Comparison of ENCODE assay signal across 21 cellular contexts in genomic region chr2:205585451-205586045, GRCh38.
DNase-seq lines count a peak whose midpoint lies in the region; ATAC-seq, FAIRE-seq and TF ChIP-seq lines count a peak whose summit lies in the region.
"Had no signal": no experiment of that assay in that cellular context is flagged by ENCODE, and none has a peak within 500 bp of the region (broad histone marks: within the 10 kb centered on the region; RNA-seq: fewer than 3 reads in every experiment).

No MANE protein-coding gene starts in this region.

- H3K9me3 Mint-ChIP-seq in osteocyte (ENCODE audit: unreplicated experiment) = peaks cover 3% of the 10 kb centered on the region
- H3K9me3 Mint-ChIP-seq: HFFc6; T-helper 2 cell treated with Interferon-gamma antibody and Interleukin-4, amounts not matched to agents 5 μg/mL and 100 μg/mL, for 36 hours; WTC11 had no signal

- H3K27ac Mint-ChIP-seq in osteocyte (ENCODE audit: unreplicated experiment) = peak overlapping the region; percentile 66
- H3K27ac Mint-ChIP-seq: HFFc6; T-helper 2 cell treated with Interferon-gamma antibody and Interleukin-4, amounts not matched to agents 5 μg/mL and 100 μg/mL, for 36 hours; WTC11 had no signal

- TF ChIP-seq POLR2A in GM12892 (IDR thresholded peaks at IDR 0.05; ENCODE audit: low read depth, low read length) (no peak), uterus (IDR thresholded peaks at IDR 0.05) (no peak)

- H3K4me1 Mint-ChIP-seq in osteocyte (ENCODE audit: unreplicated experiment) = peaks cover 46% of the 10 kb centered on the region

- DNase-seq in NCI-H146 (lab: John Stamatoyannopoulos, UW) = peak; percentile 86
- DNase-seq in NCI-H69 (lab: John Stamatoyannopoulos, UW) = peak; percentile 89
- peak; percentile 11 for DNase-seq in amniotic epithelial cell (ENCODE audit: low read depth)
- DNase-seq in osteocyte (ENCODE audit: extremely low spot score, unreplicated experiment) = no peak
- no peak for DNase-seq in NOMO-1 treated with dmso at 0.1 percent for 144 hours (lab: John Stamatoyannopoulos, UW; ENCODE audit: unreplicated experiment)
- no peak for DNase-seq in GM12892 (ENCODE audit: insufficient read length)
- DNase-seq in uterus = no peak
- DNase-seq: activated CD4-positive, alpha-beta T cell treated with anti-CD3 and anti-CD28 coated beads, Interleukin-2, amount 50 U/mL, for 48 hours; activated gamma-delta T cell treated with Interleukin-2 at 50 U/mL for 16 hours; HFFc6; mucosa of descending colon; NCI-H2029 treated with DMSO at 0.1 percent for 48 hours; NCI-H524 treated with DMSO at 0.1 percent for 48 hours; PC-9; stimulated activated CD4-positive, alpha-beta T cell treated with anti-CD3 and anti-CD28 coated beads, Interleukin-15, amount 100 ng/mL, for 24 hours had no signal

- no peak overlapping the region for H3K4me3 Mint-ChIP-seq in osteocyte (ENCODE audit: unreplicated experiment)
- H3K4me3 Mint-ChIP-seq: HFFc6; T-helper 2 cell treated with Interferon-gamma antibody and Interleukin-4, amounts not matched to agents 5 μg/mL and 100 μg/mL, for 36 hours; WTC11 had no signal

- no peaks in the 10 kb centered on the region for H3K36me3 Mint-ChIP-seq in osteocyte (ENCODE audit: unreplicated experiment)
- H3K36me3 Mint-ChIP-seq: WTC11 had no signal

- H3K27me3 ChIP-seq in uterus = no peaks in the 10 kb centered on the region
- H3K27me3 ChIP-seq: cardiac muscle cell, SJSA1 had no signal

- H3K27me3 Mint-ChIP-seq in osteocyte (ENCODE audit: unreplicated experiment) = no peaks in the 10 kb centered on the region

- FAIRE-seq in GM12892 (lab: Jason Lieb, UNC) = no peak

- no peaks in the 10 kb centered on the region for H3K9me3 ChIP-seq in uterus
- H3K9me3 ChIP-seq: mucosa of descending colon, SJSA1 had no signal

- H3K4me3 ChIP-seq in uterus = no peak overlapping the region
- H3K4me3 ChIP-seq: cardiac muscle cell, mucosa of descending colon, PC-9, SJSA1 had no signal

- no peaks in the 10 kb centered on the region for H3K36me3 ChIP-seq in uterus
- H3K36me3 ChIP-seq: cardiac muscle cell, SJSA1 had no signal

- ATAC-seq in HG02852 (IDR thresholded peaks at IDR 0.05; ENCODE audit: unreplicated experiment) = no peak
- ATAC-seq: mucosa of descending colon, WTC11 had no signal

- intact Hi-C loops in uterus (cut with DNase I; ENCODE audit: low total_unique reads) = no loop called here

- TF ChIP-seq CTCF in osteocyte (IDR thresholded peaks at IDR 0.05) (no peak), uterus (IDR thresholded peaks at IDR 0.05) (no peak)

- no peaks in the 10 kb centered on the region for H3K4me1 ChIP-seq in uterus

- no peak overlapping the region for H3K27ac ChIP-seq in uterus
- H3K27ac ChIP-seq: cardiac muscle cell, HL-60, PC-9, SJSA1 had no signal

Comparison
In these comparisons a context has a peak if more than half of its experiments do, and no peak if none do; other contexts are left out.
1. DNase-seq: peak in NCI-H146 (single experiment), NCI-H69 (single experiment) and amniotic epithelial cell (single experiment); none in osteocyte (single experiment), NOMO-1 treated with dmso at 0.1 percent for 144 hours (single experiment), GM12892 (single experiment) and uterus (0 of 2).